ENCODE assay signal across 10 cellular contexts in genomic region chr7:147432068-147432467, GRCh38.
A peak's percentile ranks its signal among the peaks of the same experiment; 100 is the strongest.
DNase-seq lines count a peak whose midpoint lies in the region; ATAC-seq and TF ChIP-seq lines count a peak whose summit lies in the region.
"Had no signal": no experiment of that assay in that cellular context is flagged by ENCODE, and none has a peak within 500 bp of the region (broad histone marks: within the 10 kb centered on the region; RNA-seq: fewer than 3 reads in every experiment).

No MANE protein-coding gene starts in this region.

- no peak overlapping the region for H4K8ac ChIP-seq in IMR-90 (ENCODE audit: low read depth in 2 of 2, low read length in 2 of 2)

- H3K14ac ChIP-seq in IMR-90 (replicated peaks; ENCODE audit: low read depth, low read length): no peak overlapping the region

- dilution Hi-C loops in IMR-90 (cut with HindIII; ENCODE audit: low sequenced_read_pairs, unreplicated experiment): no loop called here

- no peak overlapping the region for H2AK9ac ChIP-seq in IMR-90 (replicated peaks; ENCODE audit: low read depth, low read length, poor library complexity)

- no peak overlapping the region for H4K5ac ChIP-seq in IMR-90 (ENCODE audit: low read depth, low read length)

- TF ChIP-seq CTCF in AG09309 (IDR thresholded peaks at IDR 0.05; ENCODE audit: control insufficient read depth, insufficient read depth, low read depth, low read length, missing control alignments) (peak; percentile 52), IMR-90 (conservative IDR thresholded peaks at IDR 0.05; ENCODE audit: low read depth, low read length) (peak; percentile 45), Calu3 (IDR thresholded peaks at IDR 0.05; ENCODE audit: unreplicated experiment) (no peak)

- no peak for TF ChIP-seq POLR2A in IMR-90 (IDR thresholded peaks at IDR 0.05; ENCODE audit: low read depth, low read length)

- H3K36me3 Mint-ChIP-seq in Calu3 (ENCODE audit: insufficient read depth, unreplicated experiment): no peaks in the 10 kb centered on the region

- no peak overlapping the region for H3K4ac ChIP-seq in IMR-90 (ENCODE audit: low read depth, low read length)

- no peaks in the 10 kb centered on the region for H3K27me3 Mint-ChIP-seq in Calu3 (ENCODE audit: unreplicated experiment)
- H3K27me3 Mint-ChIP-seq: T-helper 17 cell had no signal

- CTCF ChIA-PET in IMR-90 (lab: Yijun Ruan, JAX) (no interaction called here), Calu3 (lab: Charles Lee) (no interaction called here)

- BruUV-seq in IMR-90 (replicated peaks; lab: Mats Ljungman, UMichigan) (no TSS peak), Calu3 (replicated peaks; lab: Mats Ljungman, UMichigan) (no TSS peak)

- H2BK15ac ChIP-seq in IMR-90 (ENCODE audit: low read depth, low read length): no peak overlapping the region

- H2AK5ac ChIP-seq in IMR-90 (ENCODE audit: low read depth, low read length): no peak overlapping the region

- H3K9ac ChIP-seq in IMR-90 (ENCODE audit: low read depth, low read length): no peak overlapping the region

- H3K56ac ChIP-seq in IMR-90 (ENCODE audit: extremely low read depth, insufficient read depth, low read length): no peak overlapping the region

- H3K36me3 ChIP-seq in IMR-90 (ENCODE audit: control insufficient read depth, insufficient read depth, low read length): no peaks in the 10 kb centered on the region
- H3K36me3 ChIP-seq in aorta (ENCODE audit: control insufficient read depth in 1 of 2, insufficient read depth in 2 of 2, low read length in 1 of 2): no peaks in the 10 kb centered on the region

- no peak overlapping the region for H4K91ac ChIP-seq in IMR-90 (ENCODE audit: insufficient read depth, low read depth, low read length)

- H3K9me3 ChIP-seq in IMR-90 (ENCODE audit: control insufficient read depth, insufficient read depth, low read length) (no peaks in the 10 kb centered on the region), aorta (ENCODE audit: control insufficient read depth, low read length) (no peaks in the 10 kb centered on the region)

- peak; percentile 73 for TF ChIP-seq RAD21 in IMR-90 (IDR thresholded peaks at IDR 0.05; ENCODE audit: low read length)

- DNase-seq in AG09309 (ENCODE audit: low read depth) (no peak), IMR-90 (peak; percentile 48), amniotic stem cell (lab: John Stamatoyannopoulos, UW) (peak; percentile 59), medulla oblongata (ENCODE audit: extremely low spot score) (peak; percentile 80), Calu3 (no peak), GF-D8 (lab: John Stamatoyannopoulos, UW) (no peak), T-helper 2 cell (no peak), aorta (no peak)
- DNase-seq: DND-41, T-helper 17 cell had no signal

- H3K4me2 ChIP-seq in IMR-90 (ENCODE audit: low read depth, low read length): no peak overlapping the region

- no CpG with 5 or more reads among the region's 2 CpGs for WGBS in IMR-90 (ENCODE audit: extremely low coverage in 2 of 2, insufficient read length in 1 of 2), 2 experiments
- 29% methylated on average over 2 of the region's 2 CpGs for WGBS in aorta, 2 donors

- peaks cover 8% of the 10 kb centered on the region for H3K9me3 Mint-ChIP-seq in Calu3 (ENCODE audit: low read depth, unreplicated experiment)

- H3K4me1 ChIP-seq in IMR-90 (ENCODE audit: control insufficient read depth, insufficient read depth, low read length): no peaks in the 10 kb centered on the region
- no peaks in the 10 kb centered on the region for H3K4me1 ChIP-seq in aorta (ENCODE audit: control insufficient read depth in 1 of 2, insufficient read depth in 2 of 2, low read length in 2 of 2)

- H2BK120ac ChIP-seq in IMR-90 (ENCODE audit: low read depth, low read length): no peak overlapping the region

- H3K4me3 Mint-ChIP-seq in Calu3 (ENCODE audit: low read depth, unreplicated experiment): no peak overlapping the region
- H3K4me3 Mint-ChIP-seq: T-helper 17 cell had no signal

- ATAC-seq in IMR-90 (ENCODE audit: low read depth) (peak; percentile 80), aorta (ENCODE audit: low FRiP score) (no peak)
- ATAC-seq: T-helper 17 cell had no signal

- H3K27me3 ChIP-seq in IMR-90 (ENCODE audit: control insufficient read depth, insufficient read depth, low read length) (no peaks in the 10 kb centered on the region), aorta (ENCODE audit: control insufficient read depth in 1 of 2, insufficient read depth in 2 of 2, low read length in 1 of 2) (no peaks in the 10 kb centered on the region)

- H3K4me1 Mint-ChIP-seq in Calu3 (ENCODE audit: low read depth, unreplicated experiment): no peaks in the 10 kb centered on the region
- H3K4me1 Mint-ChIP-seq: T-helper 17 cell had no signal

- no peaks in the 10 kb centered on the region for H3K9me1 ChIP-seq in IMR-90 (ENCODE audit: insufficient read depth, low read length)

- no peak overlapping the region for H2AFZ ChIP-seq in IMR-90 (replicated peaks; ENCODE audit: low read length, poor library complexity)

- H3K79me1 ChIP-seq in IMR-90 (ENCODE audit: low read depth in 1 of 2, low read length in 2 of 2): no peaks in the 10 kb centered on the region

- in situ Hi-C loops in IMR-90 (cut with MboI; ENCODE audit: low sequenced_read_pairs): loop anchor here (25.0 kb wide), 1 partner anchor 830 kb away; no protein-coding TSS in a partner anchor

- H3K18ac ChIP-seq in IMR-90 (ENCODE audit: low read depth, low read length): no peak overlapping the region

- intact Hi-C loops in IMR-90 (cut with micrococcal nuclease): loop anchor here (2.0 to 10.0 kb wide), 3 partner anchors 187 to 711 kb away; no protein-coding TSS in a partner anchor
- intact Hi-C loops in Calu3 (cut with micrococcal nuclease; ENCODE audit: unreplicated experiment): no loop called here
- intact Hi-C loops in aorta (cut with DNase I): no loop called here

- POLR2A ChIA-PET in IMR-90 (lab: Charles Lee; ENCODE audit: unreplicated experiment): no interaction called here

- H3K4me3 ChIP-seq in AG09309 (ENCODE audit: control insufficient read depth, low read depth, low read length): no peak overlapping the region
- no peak overlapping the region for H3K4me3 ChIP-seq in IMR-90 (ENCODE audit: insufficient read depth, low read depth, low read length)
- no peak overlapping the region for H3K4me3 ChIP-seq in aorta (ENCODE audit: low read length in 2 of 2)

- H2BK5ac ChIP-seq in IMR-90 (ENCODE audit: low read depth, low read length, poor library complexity, severe bottlenecking): no peak overlapping the region

- H3K23ac ChIP-seq in IMR-90 (ENCODE audit: low read depth, low read length): no peak overlapping the region

- H2BK20ac ChIP-seq in IMR-90 (ENCODE audit: low read depth, low read length): no peak overlapping the region

- H3K27ac ChIP-seq in IMR-90 (ENCODE audit: insufficient read depth, low read length) (no peak overlapping the region), aorta (ENCODE audit: low read depth in 1 of 2, low read length in 2 of 2) (no peak overlapping the region)

- H4K20me1 ChIP-seq in IMR-90 (ENCODE audit: insufficient read depth, low read length): no peaks in the 10 kb centered on the region

- H3K27ac Mint-ChIP-seq in Calu3 (ENCODE audit: unreplicated experiment): no peak overlapping the region
- H3K27ac Mint-ChIP-seq: T-helper 17 cell had no signal

TF ChIP-seq in IMR-90, 13 proteins besides CTCF, POLR2A, EP300 and RAD21:
- TF ChIP-seq MXI1 (IDR thresholded peaks at IDR 0.05; ENCODE audit: borderline replicate concordance, low read depth, low read length) (no peak), RFX5 (IDR thresholded peaks at IDR 0.05; ENCODE audit: low read depth, low read length) (no peak), MAZ (IDR thresholded peaks at IDR 0.05; ENCODE audit: borderline replicate concordance, low read depth, low read length) (no peak), CHD1 (IDR thresholded peaks at IDR 0.05; ENCODE audit: low read depth, low read length) (no peak), BHLHE40 (IDR thresholded peaks at IDR 0.05; ENCODE audit: low read depth, low read length) (no peak), ELK1 (IDR thresholded peaks at IDR 0.05; ENCODE audit: borderline replicate concordance, low read depth, low read length) (no peak), CEBPB (IDR thresholded peaks at IDR 0.05; ENCODE audit: low read depth, low read length) (peak; percentile 59; the same call in 1 of the 2 replicates), RCOR1 (IDR thresholded peaks at IDR 0.05; ENCODE audit: insufficient replicate concordance, low read length) (no peak), MAFK (IDR thresholded peaks at IDR 0.05; ENCODE audit: low read depth, low read length) (no peak), USF2 (IDR thresholded peaks at IDR 0.05; ENCODE audit: low read depth, low read length) (no peak), SMC3 (IDR thresholded peaks at IDR 0.05; ENCODE audit: low read depth, low read length) (peak; percentile 51), FOS (IDR thresholded peaks at IDR 0.05; ENCODE audit: low read depth, low read length) (no peak), NFE2L2 (IDR thresholded peaks at IDR 0.05; ENCODE audit: low read depth, low read length) (no peak)
TF ChIP-seq in IMR-90: peak in this region for 2.

Comparison
In these comparisons a context has a peak if more than half of its experiments do, and no peak if none do; other contexts are left out.
1. DNase-seq: peak in IMR-90 (single experiment), amniotic stem cell (single experiment) and medulla oblongata (single experiment); none in AG09309 (single experiment), Calu3 (single experiment), GF-D8 (single experiment), T-helper 2 cell (0 of 5) and aorta (0 of 2).